Comparison of ENCODE assay signal across 8 cellular contexts in the genomic region with DNA sequence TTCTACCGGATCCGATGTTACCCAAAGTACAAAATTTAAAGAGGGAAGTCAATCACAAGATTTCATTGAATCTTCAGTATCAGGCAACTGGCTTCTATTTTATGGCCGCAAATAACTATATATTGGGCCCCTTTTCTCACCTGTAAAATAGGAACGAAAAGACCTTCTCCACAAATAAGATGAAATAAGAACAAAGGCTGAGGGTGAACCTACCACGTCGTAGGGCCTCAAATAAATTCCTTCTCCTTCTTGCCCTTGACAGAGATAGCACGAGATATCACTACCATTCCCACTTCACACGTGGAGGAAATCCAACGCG. TPM values are rescaled to one million over a fixed set of nuclear protein-coding genes. Genes with fewer than 3 reads are reported as not detected.
DNase-seq lines count a peak whose midpoint lies in the region; ATAC-seq, FAIRE-seq and TF ChIP-seq lines count a peak whose summit lies in the region.

No MANE protein-coding gene starts in this region.

- peak overlapping the region; percentile 95 for H3K4me3 Mint-ChIP-seq in activated CD4-positive, alpha-beta T cell treated with anti-CD3 and anti-CD28 coated beads, Interleukin-2, amount 10 ng/mL, durations not matched to agents 7 days and 5 days

- no peak for DNase-seq in activated CD4-positive, alpha-beta T cell treated with anti-CD3 and anti-CD28 coated beads, Interleukin-2, amount 10 ng/mL, durations not matched to agents 7 days and 5 days
- DNase-seq in activated CD4-positive, alpha-beta T cell treated with anti-CD3 and anti-CD28 coated beads, Interleukin-2, amount 50 U/mL, for 4 hours = no peak
- no peak for DNase-seq in left lung
- DNase-seq in thoracic aorta (ENCODE audit: low spot score) = no peak
- DNase-seq in D721Med (ENCODE audit: insufficient read length, low spot score) = no peak
- DNase-seq in SW 1271 (lab: John Stamatoyannopoulos, UW) = no peak

- peaks cover 10 to 25% of the 10 kb centered on the region in 2 donors for H3K4me1 ChIP-seq in left lung
- peaks cover 3 to 19% of the 10 kb centered on the region in 2 donors for H3K4me1 ChIP-seq in thoracic aorta (ENCODE audit: control insufficient read depth in 1 of 2, low read depth in 2 of 2)

- peaks cover 0 to 13% of the 10 kb centered on the region in 2 donors for H3K36me3 ChIP-seq in left lung
- H3K36me3 ChIP-seq in thoracic aorta = no peaks in the 10 kb centered on the region

- H3K27ac Mint-ChIP-seq in activated CD4-positive, alpha-beta T cell treated with anti-CD3 and anti-CD28 coated beads, Interleukin-2, amount 10 ng/mL, durations not matched to agents 7 days and 5 days = peak overlapping the region; percentile 93

- peaks cover 31% of the 10 kb centered on the region for H3K4me1 Mint-ChIP-seq in activated CD4-positive, alpha-beta T cell treated with anti-CD3 and anti-CD28 coated beads, Interleukin-2, amount 10 ng/mL, durations not matched to agents 7 days and 5 days

- H3K4me3 ChIP-seq in left lung = peak overlapping the region; percentile 98 to 99
- peak overlapping the region; percentile 85 for H3K4me3 ChIP-seq in thoracic aorta

- TF ChIP-seq CTCF in left lung (IDR thresholded peaks at IDR 0.05) (no peak), thoracic aorta (IDR thresholded peaks at IDR 0.05) (no peak), D721Med (IDR thresholded peaks at IDR 0.05; ENCODE audit: insufficient read depth, missing control alignments) (no peak)

- CTCF ChIA-PET in activated CD4-positive, alpha-beta T cell treated with anti-CD3 and anti-CD28 coated beads, Interleukin-2, amount 10 ng/mL, durations not matched to agents 7 days and 5 days (lab: Charles Lee) = interaction anchor here (1.0 kb wide), 1 partner anchor 11 kb away, joined by 3 read pairs; no protein-coding TSS in a partner anchor

- no peaks in the 10 kb centered on the region for H3K27me3 ChIP-seq in left lung
- no peaks in the 10 kb centered on the region for H3K27me3 ChIP-seq in thoracic aorta (replicated peaks; ENCODE audit: insufficient read depth)

- WGBS in adipose tissue, 3 donors = 0 to 1% (median 0%) methylated on average over 10 of the region's 10 CpGs

- H3K27ac ChIP-seq in adipose tissue (ENCODE audit: low read depth, low read length) = peak overlapping the region; percentile 71
- peak overlapping the region; percentile 83 to 90 for H3K27ac ChIP-seq in left lung
- H3K27ac ChIP-seq in thoracic aorta = peak overlapping the region; percentile 66 to 80

- no peaks in the 10 kb centered on the region for H3K9me3 ChIP-seq in left lung
- H3K9me3 ChIP-seq in thoracic aorta = no peaks in the 10 kb centered on the region

- peaks cover 26% of the 10 kb centered on the region for H3K36me3 Mint-ChIP-seq in activated CD4-positive, alpha-beta T cell treated with anti-CD3 and anti-CD28 coated beads, Interleukin-2, amount 10 ng/mL, durations not matched to agents 7 days and 5 days (ENCODE audit: low read depth)

- no peaks in the 10 kb centered on the region for H3K9me3 Mint-ChIP-seq in activated CD4-positive, alpha-beta T cell treated with anti-CD3 and anti-CD28 coated beads, Interleukin-2, amount 10 ng/mL, durations not matched to agents 7 days and 5 days

- FAIRE-seq in D721Med (lab: Jason Lieb, UNC) = no peak

- ATAC-seq in left lung (no peak), thoracic aorta (ENCODE audit: insufficient number of reproducible peaks, low FRiP score, low read depth) (no peak), GM19395 (IDR thresholded peaks at IDR 0.05; ENCODE audit: unreplicated experiment) (no peak)

- intact Hi-C loops in left lung (cut with DNase I) = loop anchor here in 1 of 2 donors (10.0 kb wide), 1 partner anchor 69 kb away; no protein-coding TSS in a partner anchor

- POLR2A ChIA-PET in activated CD4-positive, alpha-beta T cell treated with anti-CD3 and anti-CD28 coated beads, Interleukin-2, amount 10 ng/mL, durations not matched to agents 7 days and 5 days (lab: Charles Lee) = no interaction called here

- no peaks in the 10 kb centered on the region for H3K27me3 Mint-ChIP-seq in activated CD4-positive, alpha-beta T cell treated with anti-CD3 and anti-CD28 coated beads, Interleukin-2, amount 10 ng/mL, durations not matched to agents 7 days and 5 days

RNA-seq across cellular contexts. Expression of gene EMSY, which starts 0.8 kb away (rescaled TPM):
- total RNA-seq in activated CD4-positive, alpha-beta T cell treated with anti-CD3 and anti-CD28 coated beads, Interleukin-2, amount 10 ng/mL, durations not matched to agents 7 days and 5 days = 10 to 100 TPM; 28.7 to 31.8 TPM
- 1 to 10 TPM; 3.8 to 7.3 (median 6.7) TPM for polyA plus RNA-seq in adipose tissue
- total RNA-seq in left lung (10 to 100 TPM; 18.2 to 24.8 TPM), thoracic aorta (10 to 100 TPM; 53.5 to 73.2 TPM)
